15 cellular contexts compared by ENCODE assay signal in the genomic region with DNA sequence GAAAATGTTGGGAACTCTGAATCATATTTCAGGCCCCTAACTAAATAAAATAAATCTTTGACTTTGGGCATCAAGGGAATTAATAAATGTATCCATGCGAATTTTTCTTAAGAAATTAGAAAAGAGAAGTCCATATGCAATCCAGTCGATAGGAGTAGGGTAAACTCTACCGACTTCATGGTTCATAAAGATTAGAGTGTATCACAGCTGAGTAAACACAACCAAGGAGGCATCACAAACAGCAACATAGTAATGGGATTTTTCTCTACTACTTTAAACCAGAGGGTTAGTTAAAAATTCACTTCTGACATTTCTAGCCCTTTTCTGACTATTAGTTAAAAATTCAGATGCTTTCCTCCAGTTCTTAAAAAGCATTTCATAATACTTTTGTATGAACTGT. TPM values are rescaled to one million over a fixed set of nuclear protein-coding genes. Genes with fewer than 3 reads are reported as not detected.
DNase-seq lines count a peak whose midpoint lies in the region; ATAC-seq and TF ChIP-seq lines count a peak whose summit lies in the region.
"Had no signal": no experiment of that assay in that cellular context is flagged by ENCODE, and none has a peak within 500 bp of the region (broad histone marks: within the 10 kb centered on the region; RNA-seq: fewer than 3 reads in every experiment).

No MANE protein-coding gene starts in this region.

- H3K27ac Mint-ChIP-seq in neural progenitor cell = no peak overlapping the region
- H3K27ac Mint-ChIP-seq in T-helper 17 cell = no peak overlapping the region
- H3K27ac Mint-ChIP-seq: B cell; CD8-positive, alpha-beta T cell had no signal

- no peaks in the 10 kb centered on the region for H3K9me3 ChIP-seq in GM23248 (ENCODE audit: low read depth)
- H3K9me3 ChIP-seq in ascending aorta = no peaks in the 10 kb centered on the region
- H3K9me3 ChIP-seq in neural progenitor cell (ENCODE audit: low read depth) = no peaks in the 10 kb centered on the region
- H3K9me3 ChIP-seq in T-helper 17 cell (ENCODE audit: control insufficient read depth, low read length, poor library complexity, severe bottlenecking) = no peaks in the 10 kb centered on the region

- no peak for TF ChIP-seq CTCF in ascending aorta (IDR thresholded peaks at IDR 0.05)
- no peak for TF ChIP-seq CTCF in neural progenitor cell (IDR thresholded peaks at IDR 0.05)

- H3K27me3 ChIP-seq in GM23248 (replicated peaks; ENCODE audit: insufficient read depth) = no peaks in the 10 kb centered on the region
- H3K27me3 ChIP-seq in ascending aorta = no peaks in the 10 kb centered on the region
- H3K27me3 ChIP-seq in neural progenitor cell = no peaks in the 10 kb centered on the region

- H3K27ac ChIP-seq in GM23248 = peak overlapping the region; percentile 16; the same call in 1 of the 2 replicates
- peak overlapping the region; percentile 16 to 44 for H3K27ac ChIP-seq in ascending aorta
- peak overlapping the region; percentile 16 for H3K27ac ChIP-seq in neural progenitor cell

- H3K4me1 Mint-ChIP-seq in neural progenitor cell (peaks cover 31% of the 10 kb centered on the region), T-helper 17 cell (peaks cover 9% of the 10 kb centered on the region)
- H3K4me1 Mint-ChIP-seq: B cell had no signal

- H3K9me3 Mint-ChIP-seq in neural progenitor cell = no peaks in the 10 kb centered on the region
- H3K9me3 Mint-ChIP-seq: CD8-positive, alpha-beta T cell had no signal

- WGBS in GM23248 (ENCODE audit: low coverage in 1 of 2, low lambda C conversion rate in 2 of 2, missing lambda C conversion rate in 2 of 2), 2 experiments = 68 to 81% methylated on average over 3 of the region's 3 CpGs

- peaks cover 70% of the 10 kb centered on the region for H3F3A ChIP-seq in GM23248 (ENCODE audit: insufficient read depth)
- H3F3A ChIP-seq in neural progenitor cell (ENCODE audit: low read depth) = peaks cover 38% of the 10 kb centered on the region

- H3K79me2 ChIP-seq in GM23248 (ENCODE audit: insufficient read depth) (peaks cover 100% of the 10 kb centered on the region), neural progenitor cell (ENCODE audit: low read depth) (peaks cover 97% of the 10 kb centered on the region)

- ATAC-seq in T-helper 17 cell = no peak
- ATAC-seq in HG02588 (IDR thresholded peaks at IDR 0.05; ENCODE audit: unreplicated experiment) = no peak
- ATAC-seq: CD8-positive, alpha-beta T cell had no signal

- peak; percentile 73 for DNase-seq in DMS53 (lab: John Stamatoyannopoulos, UW)
- DNase-seq in GM23248 = no peak
- DNase-seq in ascending aorta (ENCODE audit: low spot score in 2 of 2) = no peak
- DNase-seq in neural progenitor cell (ENCODE audit: low spot score) = no peak
- DNase-seq in T-helper 17 cell = no peak
- DNase-seq in NCI-H446 (lab: John Stamatoyannopoulos, UW) = no peak
- DNase-seq: CD8-positive, alpha-beta T cell; EL; HCEC 1CT; KBM-7; NCI-H1694; NCI-H2171; NCI-H524 treated with DMSO at 0.1 percent for 48 hours had no signal

- peaks cover 43% of the 10 kb centered on the region for H3K4me1 ChIP-seq in GM23248 (ENCODE audit: insufficient read depth)
- peaks cover 0 to 16% of the 10 kb centered on the region in 2 donors for H3K4me1 ChIP-seq in ascending aorta
- H3K4me1 ChIP-seq in neural progenitor cell = peaks cover 64% of the 10 kb centered on the region

- intact Hi-C loops in ascending aorta (cut with DNase I) = no loop called here

- in situ Hi-C loops in GM23248 (cut with MboI) = no loop called here

- H3K36me3 Mint-ChIP-seq in neural progenitor cell (peaks cover 20% of the 10 kb centered on the region), T-helper 17 cell (ENCODE audit: low read depth) (no peaks in the 10 kb centered on the region)

- no peaks in the 10 kb centered on the region for H3K9me2 ChIP-seq in GM23248 (ENCODE audit: insufficient read depth)

- H3K27me3 Mint-ChIP-seq in neural progenitor cell (ENCODE audit: insufficient read depth, low read depth) (no peaks in the 10 kb centered on the region), T-helper 17 cell (no peaks in the 10 kb centered on the region)
- H3K27me3 Mint-ChIP-seq: B cell had no signal

- H3K9ac ChIP-seq in GM23248 = no peak overlapping the region
- no peak overlapping the region for H3K9ac ChIP-seq in neural progenitor cell

- no peak overlapping the region for H3K4me3 Mint-ChIP-seq in neural progenitor cell
- H3K4me3 Mint-ChIP-seq in T-helper 17 cell = no peak overlapping the region
- H3K4me3 Mint-ChIP-seq: B cell; CD8-positive, alpha-beta T cell had no signal

- no peak overlapping the region for H3K4me3 ChIP-seq in GM23248
- no peak overlapping the region for H3K4me3 ChIP-seq in ascending aorta
- no peak overlapping the region for H3K4me3 ChIP-seq in neural progenitor cell

- H2AFZ ChIP-seq in GM23248 (no peak overlapping the region), neural progenitor cell (replicated peaks) (no peak overlapping the region)

- H4K20me1 ChIP-seq in GM23248 (ENCODE audit: insufficient read depth) (peaks cover 42% of the 10 kb centered on the region), neural progenitor cell (ENCODE audit: low read depth) (peaks cover 34% of the 10 kb centered on the region)

- H3K36me3 ChIP-seq in GM23248 (ENCODE audit: low read depth) = peaks cover 64% of the 10 kb centered on the region
- H3K36me3 ChIP-seq in ascending aorta = no peaks in the 10 kb centered on the region
- no peaks in the 10 kb centered on the region for H3K36me3 ChIP-seq in neural progenitor cell

- no peak overlapping the region for H3K4me2 ChIP-seq in GM23248 (ENCODE audit: unreplicated experiment)
- H3K4me2 ChIP-seq in neural progenitor cell = peak overlapping the region; percentile 49

RNA-seq across cellular contexts. Expression of gene SEPTIN11, which starts 19.9 kb away (rescaled TPM):
- total RNA-seq in GM23248 (2014; rRNA removed; shearing (Covaris generic)) = 640 and 867 TPM in 2 replicates
- 478 and 488 TPM in 2 replicates for polyA plus RNA-seq in GM23248 (2016; fragmentation: Nextera tagmentation; extraction: Ambion mirVana)
- total RNA-seq in ascending aorta (48.0 TPM), neural progenitor cell (ENCODE audit: low replicate concordance) (124 and 183 TPM in 2 replicates), T-helper 17 cell (10 to 100 TPM; 21.4 to 40.3 TPM)
